ENCODE assay signal across 18 cellular contexts in the genomic region with DNA sequence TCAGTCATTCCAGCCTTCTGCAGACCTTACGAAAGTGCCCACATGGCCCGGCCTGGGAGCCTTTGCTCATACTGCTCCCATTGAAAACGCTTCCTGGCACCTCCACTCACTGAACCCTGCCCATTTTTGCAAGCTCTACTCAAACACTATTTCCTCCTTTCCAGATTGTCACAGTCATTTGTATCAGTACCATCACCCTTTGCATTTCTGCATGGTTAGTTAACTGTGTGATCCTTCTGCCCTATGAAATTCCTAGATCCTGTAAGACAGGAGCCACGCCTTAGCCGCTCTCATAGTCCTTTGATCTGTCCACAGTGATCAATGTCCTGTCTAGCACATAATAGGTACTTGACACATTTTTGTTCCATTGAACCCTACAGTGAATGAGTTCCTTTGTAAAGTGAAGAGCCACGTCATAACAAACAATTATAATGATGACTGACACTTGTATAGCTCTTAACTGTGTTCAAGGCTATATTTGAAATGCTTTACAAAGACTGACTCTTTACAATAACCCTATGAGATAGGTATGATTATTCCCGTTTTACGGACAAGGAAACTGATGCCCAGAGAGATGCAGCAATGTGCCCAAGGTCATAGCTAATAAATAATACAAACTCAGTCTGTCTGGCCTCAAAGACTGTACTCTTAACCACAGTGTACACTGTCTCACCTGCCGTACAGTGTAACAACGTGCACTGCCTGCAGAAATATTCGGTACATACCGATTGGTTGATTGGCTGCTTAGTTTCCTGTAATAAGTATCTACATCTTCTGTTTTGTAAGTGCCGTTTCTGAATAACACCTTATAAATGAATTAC. TPM values are rescaled to one million over a fixed set of nuclear protein-coding genes. Genes with fewer than 3 reads are reported as not detected.
DNase-seq lines count a peak whose midpoint lies in the region; ATAC-seq, FAIRE-seq and TF ChIP-seq lines count a peak whose summit lies in the region.
"Had no signal": no experiment of that assay in that cellular context is flagged by ENCODE, and none has a peak within 500 bp of the region (broad histone marks: within the 10 kb centered on the region; RNA-seq: fewer than 3 reads in every experiment).

No MANE protein-coding gene starts in this region.

- H3K79me2 ChIP-seq in Karpas-422 (ENCODE audit: low read length) (no peaks in the 10 kb centered on the region), SU-DHL-6 (ENCODE audit: insufficient read depth, low read length) (no peaks in the 10 kb centered on the region)

- H3K4me1 ChIP-seq in Karpas-422 (ENCODE audit: low read length) (peaks cover 6% of the 10 kb centered on the region), pancreas (no peaks in the 10 kb centered on the region)
- H3K4me1 ChIP-seq: tibial nerve had no signal

- 0 out of 2 replicates have a peak overlapping the region, but pooled peaks have one; percentile 2 for H2AFZ ChIP-seq in Karpas-422 (ENCODE audit: low read length)
- peak overlapping the region; percentile 43 for H2AFZ ChIP-seq in SU-DHL-6 (ENCODE audit: low read depth, low read length, severe bottlenecking)

- H3K4me3 ChIP-seq in Karpas-422 (ENCODE audit: low read length) = no peak overlapping the region
- H3K4me3 ChIP-seq in SU-DHL-6 (ENCODE audit: insufficient read depth, low read length, poor library complexity, severe bottlenecking) = no peak overlapping the region
- no peak overlapping the region for H3K4me3 ChIP-seq in pancreas
- H3K4me3 ChIP-seq: BLaER1 treated with 17β-estradiol and CSF1 and Interleukin-3, amounts not matched to agents 10 nM and 100 nM; gastroesophageal sphincter; tibial nerve had no signal

- TF ChIP-seq CTCF in SU-DHL-6 (IDR thresholded peaks at IDR 0.05; ENCODE audit: insufficient read depth, low read length, poor library complexity, severe bottlenecking) (no peak), pancreas (IDR thresholded peaks at IDR 0.05) (no peak)

- peak; percentile 1 for DNase-seq in NCI-H345 (lab: John Stamatoyannopoulos, UW)
- no peak for DNase-seq in NCI-H345 treated with DMSO at 0.1 percent for 48 hours (lab: John Stamatoyannopoulos, UW; ENCODE audit: unreplicated experiment)
- DNase-seq in Karpas-422 = no peak
- no peak for DNase-seq in pancreas
- no peak for DNase-seq in cardiac septum (ENCODE audit: low spot score)
- no peak for DNase-seq in activated gamma-delta T cell (lab: John Stamatoyannopoulos, UW)

- FAIRE-seq in pancreas (lab: Jason Lieb, UNC) = no peak
- FAIRE-seq: colon had no signal

- H3K9ac ChIP-seq in Karpas-422 (ENCODE audit: low read length) (no peak overlapping the region), SU-DHL-6 (ENCODE audit: low read length) (no peak overlapping the region)
- H3K9ac ChIP-seq: BLaER1 treated with 17β-estradiol and CSF1 and Interleukin-3, amounts not matched to agents 10 nM and 100 nM had no signal

- intact Hi-C loops in pancreas (cut with DNase I) = loop anchor here in 2 of 3 donors (5.0 kb wide), 2 partner anchors 154 to 164 kb away; no protein-coding TSS in a partner anchor
- intact Hi-C loops in cardiac septum (cut with DNase I) = loop anchor here (1.0 kb wide), 1 partner anchor 161 kb away; no protein-coding TSS in a partner anchor

- H3K9me3 ChIP-seq in Karpas-422 (ENCODE audit: low read length) = 0 out of 2 replicates have a peak, but pooled peaks cover 3% of the 10 kb centered on the region
- no peaks in the 10 kb centered on the region for H3K9me3 ChIP-seq in SU-DHL-6 (ENCODE audit: insufficient read depth, low read length)
- H3K9me3 ChIP-seq in pancreas = no peaks in the 10 kb centered on the region
- H3K9me3 ChIP-seq: gastroesophageal sphincter, tibial nerve had no signal

- no peaks in the 10 kb centered on the region for H3F3A ChIP-seq in SU-DHL-6 (ENCODE audit: insufficient read depth)

- H3K4me2 ChIP-seq in Karpas-422 (ENCODE audit: low read depth, low read length, poor library complexity, severe bottlenecking) (peak overlapping the region; percentile 16), SU-DHL-6 (ENCODE audit: low read depth, low read length, poor library complexity, severe bottlenecking) (peak overlapping the region; percentile 23)

- H3K9me2 ChIP-seq in Karpas-422 (replicated peaks; ENCODE audit: insufficient read depth, low read length) = no peaks in the 10 kb centered on the region
- no peaks in the 10 kb centered on the region for H3K9me2 ChIP-seq in SU-DHL-6 (replicated peaks; ENCODE audit: insufficient read depth, low read length)

- H3K27me3 ChIP-seq in Karpas-422 (ENCODE audit: low read length) = no peaks in the 10 kb centered on the region
- no peaks in the 10 kb centered on the region; the same call in 1 of the 2 replicates for H3K27me3 ChIP-seq in SU-DHL-6 (ENCODE audit: low read length)
- H3K27me3 ChIP-seq in pancreas = no peaks in the 10 kb centered on the region
- H3K27me3 ChIP-seq: BLaER1 treated with 17β-estradiol and CSF1 and Interleukin-3, amounts not matched to agents 10 nM and 100 nM; gastroesophageal sphincter; tibial nerve had no signal

- H3K27ac ChIP-seq in Karpas-422 (ENCODE audit: low read length) = no peak overlapping the region
- H3K27ac ChIP-seq in SU-DHL-6 (ENCODE audit: low read depth, low read length) = no peak overlapping the region
- no peak overlapping the region for H3K27ac ChIP-seq in pancreas
- H3K27ac ChIP-seq: BLaER1 treated with 17β-estradiol and CSF1 and Interleukin-3, amounts not matched to agents 10 nM and 100 nM; gastroesophageal sphincter; tibial nerve had no signal

- ATAC-seq in pancreas (peak; percentile 46 to 63 (median 54)), GM21367 (IDR thresholded peaks at IDR 0.05; ENCODE audit: unreplicated experiment) (no peak)

- H3K36me3 ChIP-seq in Karpas-422 (ENCODE audit: insufficient read depth, low read length) = no peaks in the 10 kb centered on the region
- no peaks in the 10 kb centered on the region for H3K36me3 ChIP-seq in SU-DHL-6 (ENCODE audit: low read length)
- no peaks in the 10 kb centered on the region for H3K36me3 ChIP-seq in pancreas
- H3K36me3 ChIP-seq: BLaER1 treated with 17β-estradiol and CSF1 and Interleukin-3, amounts not matched to agents 10 nM and 100 nM; gastroesophageal sphincter; tibial nerve had no signal

- 42 to 43% methylated on average over 13 of the region's 13 CpGs for WGBS in pancreas, 2 donors

- no peaks in the 10 kb centered on the region for H4K20me1 ChIP-seq in Karpas-422 (ENCODE audit: insufficient read depth, low read depth, low read length)
- no peaks in the 10 kb centered on the region for H4K20me1 ChIP-seq in SU-DHL-6 (ENCODE audit: low read depth, low read length)
- H4K20me1 ChIP-seq: BLaER1 treated with 17β-estradiol and CSF1 and Interleukin-3, amounts not matched to agents 10 nM and 100 nM had no signal

RNA-seq across cellular contexts. Expression of a gene that starts 16.6 kb away (rescaled TPM):
- total RNA-seq in Karpas-422 (2014; rRNA removed; shearing (Covaris generic); ENCODE audit: low replicate concordance) = not detected in 2 replicates
- total RNA-seq in pancreas = 1 to 10 TPM in 2 of 6 donors, under 1 TPM in 3, not detected in 1; 0.14 to 1.8 (median 0.98) TPM
- polyA plus RNA-seq in pancreas = not detected
- not detected for total RNA-seq in cardiac septum
- total RNA-seq: activated CD8-positive, alpha-beta memory T cell treated with anti-CD3 and anti-CD28 coated beads, Interleukin-2, amount 10 ng/mL, durations not matched to agents 7 days and 5 days; activated naive CD4-positive, alpha-beta T cell treated with anti-CD3 and anti-CD28 coated beads for 36 hours; astrocyte; gastroesophageal sphincter; HFFc6; mammary epithelial cell; T-helper 2 cell treated with Interferon-gamma antibody and Interleukin-4, amounts not matched to agents 100 ng/mL and 5 ng/mL, for 36 hours; tibial nerve had no signal
- polyA plus RNA-seq: mammary epithelial cell had no signal

RNA-seq across cellular contexts. Expression of a gene that starts 19.8 kb away (rescaled TPM):
- total RNA-seq in Karpas-422 (2014; rRNA removed; shearing (Covaris generic); ENCODE audit: low replicate concordance) = not detected in 2 replicates
- total RNA-seq in pancreas (10 to 100 TPM in 3 of 6 donors, 1 to 10 TPM in 3; 6.7 to 28.6 (median 10.8) TPM), cardiac septum (8.4 TPM)
- polyA plus RNA-seq in pancreas = 1 to 10 TPM; 4.4 to 5.6 TPM
- total RNA-seq: activated CD8-positive, alpha-beta memory T cell treated with anti-CD3 and anti-CD28 coated beads, Interleukin-2, amount 10 ng/mL, durations not matched to agents 7 days and 5 days; activated naive CD4-positive, alpha-beta T cell treated with anti-CD3 and anti-CD28 coated beads for 36 hours; HFFc6; T-helper 2 cell treated with Interferon-gamma antibody and Interleukin-4, amounts not matched to agents 100 ng/mL and 5 ng/mL, for 36 hours had no signal
- polyA plus RNA-seq: mammary epithelial cell had no signal
